20 cellular contexts compared by ENCODE assay signal in the genomic region with DNA sequence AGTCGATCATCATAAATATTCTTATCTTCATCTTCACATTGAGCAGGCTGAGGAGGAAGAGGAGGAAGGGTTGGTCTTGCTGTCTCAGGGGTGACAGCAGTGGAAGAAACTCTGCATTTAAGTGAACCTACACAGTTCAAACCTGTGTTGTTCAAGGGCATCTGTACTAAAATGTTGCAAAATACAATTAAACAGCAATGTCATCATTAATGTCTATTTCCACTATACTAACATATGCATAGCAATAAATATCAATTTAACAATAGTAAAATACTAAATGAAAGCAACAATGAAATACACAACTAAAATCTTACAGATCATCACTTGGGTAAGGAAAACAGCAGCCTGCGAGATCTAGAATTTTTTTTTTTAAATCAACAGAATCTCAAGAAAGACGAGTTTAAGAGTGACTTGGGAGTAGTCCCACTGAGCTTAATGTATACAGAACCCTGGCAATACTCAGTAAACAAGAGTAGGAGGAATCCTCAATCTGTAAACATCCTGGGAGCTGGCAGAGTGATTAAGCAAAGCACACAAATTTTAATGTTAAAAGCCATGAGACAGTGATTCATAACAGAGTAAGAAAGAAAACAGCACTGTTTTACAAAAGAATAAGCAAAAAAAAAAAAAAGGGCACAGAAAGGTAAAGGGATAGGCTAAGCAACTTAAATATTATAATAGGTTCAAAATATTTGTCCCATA. TPM values are rescaled to one million over a fixed set of nuclear protein-coding genes. Genes with fewer than 3 reads are reported as not detected.
DNase-seq lines count a peak whose midpoint lies in the region; ATAC-seq and TF ChIP-seq lines count a peak whose summit lies in the region.
"Had no signal": no experiment of that assay in that cellular context is flagged by ENCODE, and none has a peak within 500 bp of the region (broad histone marks: within the 10 kb centered on the region; RNA-seq: fewer than 3 reads in every experiment).

No MANE protein-coding gene starts in this region.

- H3K4me2 ChIP-seq in smooth muscle cell, result peak overlapping the region; percentile 55

- H3K79me2 ChIP-seq in smooth muscle cell (ENCODE audit: low read depth), result peaks cover 51% of the 10 kb centered on the region

- whole genome bisulfite sequencing in smooth muscle cell (ENCODE audit: low lambda C conversion rate), result 54% methylated on average over 3 of the region's 3 CpGs

- H2AFZ ChIP-seq in smooth muscle cell (ENCODE audit: low read depth), result no peak overlapping the region

- H3K4me1 ChIP-seq in SJSA1 (replicated peaks) (peaks cover 18% of the 10 kb centered on the region), smooth muscle cell (ENCODE audit: low read depth) (peaks cover 6% of the 10 kb centered on the region)
- H3K4me1 ChIP-seq: ascending aorta, upper lobe of right lung had no signal

- POLR2A ChIA-PET in activated CD4-positive, alpha-beta T cell treated with anti-CD3 and anti-CD28 coated beads, Interleukin-2, amount 10 ng/mL, durations not matched to agents 7 days and 5 days (lab: Charles Lee), result no interaction called here

- H3K27ac Mint-ChIP-seq in activated CD4-positive, alpha-beta T cell treated with anti-CD3 and anti-CD28 coated beads, Interleukin-2, amount 10 ng/mL, durations not matched to agents 7 days and 5 days, result peak overlapping the region; percentile 59
- H3K27ac Mint-ChIP-seq in natural killer cell treated with Interleukin-12 subunit alpha and Interleukin-12 subunit beta and Interleukin-15 and Interleukin-18, amount 100 ng/mL, for 72 hours, result no peak overlapping the region
- H3K27ac Mint-ChIP-seq: activated naive CD4-positive, alpha-beta T cell treated with anti-CD3 and anti-CD28 coated beads, Interleukin-2, amount 10 ng/mL, durations not matched to agents 7 days and 5 days; T-helper 1 cell treated with Interleukin-12 subunit alpha and Interleukin-12 subunit beta and Interleukin-4 antibody, amounts not matched to agents 30 μg/mL and 1 μg/mL, for 36 hours had no signal

- H3K36me3 Mint-ChIP-seq in activated CD4-positive, alpha-beta T cell treated with anti-CD3 and anti-CD28 coated beads, Interleukin-2, amount 10 ng/mL, durations not matched to agents 7 days and 5 days (ENCODE audit: low read depth), result no peaks in the 10 kb centered on the region
- H3K36me3 Mint-ChIP-seq in natural killer cell treated with Interleukin-12 subunit alpha and Interleukin-12 subunit beta and Interleukin-15 and Interleukin-18, amount 100 ng/mL, for 72 hours, result no peaks in the 10 kb centered on the region
- H3K36me3 Mint-ChIP-seq: activated naive CD4-positive, alpha-beta T cell treated with anti-CD3 and anti-CD28 coated beads, Interleukin-2, amount 10 ng/mL, durations not matched to agents 7 days and 5 days had no signal

- DNase-seq in activated CD4-positive, alpha-beta T cell treated with anti-CD3 and anti-CD28 coated beads, Interleukin-2, amount 10 ng/mL, durations not matched to agents 7 days and 5 days, result no peak
- DNase-seq in activated CD4-positive, alpha-beta T cell treated with anti-CD3 and anti-CD28 coated beads, Interleukin-2, amount 50 U/mL, for 48 hours, result no peak
- DNase-seq in SJSA1 (ENCODE audit: low read depth in 1 of 2, low spot score in 2 of 2) (peak in 1 of 2 experiments; percentile 53), fibroblast of gingiva (ENCODE audit: low read depth) (peak; percentile 16), smooth muscle cell (lab: John Stamatoyannopoulos, UW; ENCODE audit: unreplicated experiment) (no peak), inferior parietal cortex (ENCODE audit: extremely low spot score) (no peak), NCI-H526 (lab: John Stamatoyannopoulos, UW) (no peak)
- DNase-seq in natural killer cell treated with Interleukin-12 subunit alpha and Interleukin-12 subunit beta and Interleukin-15 and Interleukin-18, amount 100 ng/mL, for 72 hours (ENCODE audit: low spot score), result no peak
- DNase-seq: activated naive CD4-positive, alpha-beta T cell treated with anti-CD3 and anti-CD28 coated beads, Interleukin-2, amount 10 ng/mL, durations not matched to agents 7 days and 5 days; activated T-cell treated with anti-CD3 and anti-CD28 coated beads, Interleukin-2, amount 50 U/mL, for 4 hours; left colon; NCI-H1092; NCI-H524; SIG-M5; upper lobe of right lung; WERI-Rb-1 had no signal

- H3K9me3 ChIP-seq in SJSA1 (replicated peaks), result no peaks in the 10 kb centered on the region
- H3K9me3 ChIP-seq in smooth muscle cell (replicated peaks; ENCODE audit: low read depth), result no peaks in the 10 kb centered on the region
- H3K9me3 ChIP-seq: ascending aorta, gastroesophageal sphincter, upper lobe of right lung had no signal

- H3K4me3 Mint-ChIP-seq in activated CD4-positive, alpha-beta T cell treated with anti-CD3 and anti-CD28 coated beads, Interleukin-2, amount 10 ng/mL, durations not matched to agents 7 days and 5 days, result no peak overlapping the region
- no peak overlapping the region for H3K4me3 Mint-ChIP-seq in natural killer cell treated with Interleukin-12 subunit alpha and Interleukin-12 subunit beta and Interleukin-15 and Interleukin-18, amount 100 ng/mL, for 72 hours
- H3K4me3 Mint-ChIP-seq: activated naive CD4-positive, alpha-beta T cell treated with anti-CD3 and anti-CD28 coated beads, Interleukin-2, amount 10 ng/mL, durations not matched to agents 7 days and 5 days; activated T-cell treated with anti-CD3 and anti-CD28 coated beads, Interleukin-2, amount 50 U/mL, for 4 hours; neural crest cell; T-helper 1 cell treated with Interleukin-12 subunit alpha and Interleukin-12 subunit beta and Interleukin-4 antibody, amounts not matched to agents 30 μg/mL and 1 μg/mL, for 36 hours had no signal

- CTCF ChIA-PET in activated CD4-positive, alpha-beta T cell treated with anti-CD3 and anti-CD28 coated beads, Interleukin-2, amount 10 ng/mL, durations not matched to agents 7 days and 5 days (lab: Charles Lee), result interaction anchor here (1.0 kb wide), 1 partner anchor 23 kb away, joined by 3 read pairs; no protein-coding TSS in a partner anchor

- no peaks in the 10 kb centered on the region for H3K9me3 Mint-ChIP-seq in activated CD4-positive, alpha-beta T cell treated with anti-CD3 and anti-CD28 coated beads, Interleukin-2, amount 10 ng/mL, durations not matched to agents 7 days and 5 days
- no peaks in the 10 kb centered on the region for H3K9me3 Mint-ChIP-seq in natural killer cell treated with Interleukin-12 subunit alpha and Interleukin-12 subunit beta and Interleukin-15 and Interleukin-18, amount 100 ng/mL, for 72 hours
- H3K9me3 Mint-ChIP-seq: activated naive CD4-positive, alpha-beta T cell treated with anti-CD3 and anti-CD28 coated beads, Interleukin-2, amount 10 ng/mL, durations not matched to agents 7 days and 5 days; activated T-cell treated with anti-CD3 and anti-CD28 coated beads, Interleukin-2, amount 50 U/mL, for 4 hours; neural crest cell; T-helper 1 cell treated with Interleukin-12 subunit alpha and Interleukin-12 subunit beta and Interleukin-4 antibody, amounts not matched to agents 30 μg/mL and 1 μg/mL, for 36 hours had no signal

- TF ChIP-seq CTCF in smooth muscle cell (IDR thresholded peaks at IDR 0.05; ENCODE audit: borderline replicate concordance, insufficient read depth, poor library complexity, severe bottlenecking), result no peak

- H3K4me3 ChIP-seq in SJSA1 (no peak overlapping the region), smooth muscle cell (no peak overlapping the region)
- H3K4me3 ChIP-seq: ascending aorta, gastroesophageal sphincter, upper lobe of right lung had no signal

- H3K36me3 ChIP-seq in SJSA1 (no peaks in the 10 kb centered on the region), smooth muscle cell (ENCODE audit: low read depth) (no peaks in the 10 kb centered on the region)
- H3K36me3 ChIP-seq: ascending aorta, gastroesophageal sphincter, upper lobe of right lung, WERI-Rb-1 had no signal

- ATAC-seq in natural killer cell treated with Interleukin-12 subunit alpha and Interleukin-12 subunit beta and Interleukin-15 and Interleukin-18, amount 100 ng/mL, for 72 hours, result no peak
- ATAC-seq: activated T-cell treated with anti-CD3 and anti-CD28 coated beads, Interleukin-2, amount 50 U/mL, for 4 hours; gastroesophageal sphincter; left colon; upper lobe of right lung had no signal

- H3K27me3 Mint-ChIP-seq in activated CD4-positive, alpha-beta T cell treated with anti-CD3 and anti-CD28 coated beads, Interleukin-2, amount 10 ng/mL, durations not matched to agents 7 days and 5 days, result peaks cover 11% of the 10 kb centered on the region
- peaks cover 13 to 17% of the 10 kb centered on the region in 2 donors for H3K27me3 Mint-ChIP-seq in natural killer cell treated with Interleukin-12 subunit alpha and Interleukin-12 subunit beta and Interleukin-15 and Interleukin-18, amount 100 ng/mL, for 72 hours

- H3K27me3 ChIP-seq in SJSA1 (replicated peaks), result no peaks in the 10 kb centered on the region
- no peaks in the 10 kb centered on the region for H3K27me3 ChIP-seq in smooth muscle cell (ENCODE audit: low read depth)
- H3K27me3 ChIP-seq: ascending aorta, gastroesophageal sphincter, upper lobe of right lung had no signal

- H3K4me1 Mint-ChIP-seq in activated CD4-positive, alpha-beta T cell treated with anti-CD3 and anti-CD28 coated beads, Interleukin-2, amount 10 ng/mL, durations not matched to agents 7 days and 5 days, result no peaks in the 10 kb centered on the region
- H3K4me1 Mint-ChIP-seq in natural killer cell treated with Interleukin-12 subunit alpha and Interleukin-12 subunit beta and Interleukin-15 and Interleukin-18, amount 100 ng/mL, for 72 hours (ENCODE audit: low read depth in 2 of 2), result no peaks in the 10 kb centered on the region
- H3K4me1 Mint-ChIP-seq: activated naive CD4-positive, alpha-beta T cell treated with anti-CD3 and anti-CD28 coated beads, Interleukin-2, amount 10 ng/mL, durations not matched to agents 7 days and 5 days had no signal

- H3K9ac ChIP-seq in smooth muscle cell (ENCODE audit: low read depth), result no peak overlapping the region

- H4K20me1 ChIP-seq in smooth muscle cell (ENCODE audit: low read depth), result peaks cover 54% of the 10 kb centered on the region

- H3K27ac ChIP-seq in SJSA1 (peak overlapping the region; percentile 26), smooth muscle cell (ENCODE audit: low read depth) (peak overlapping the region; percentile 59)
- H3K27ac ChIP-seq: ascending aorta, gastroesophageal sphincter, upper lobe of right lung, WERI-Rb-1 had no signal

- no peaks in the 10 kb centered on the region for H3F3A ChIP-seq in smooth muscle cell (ENCODE audit: low read depth)

RNA-seq across cellular contexts. Expression of gene HOMER1, which starts 10.0 kb away (rescaled TPM):
- total RNA-seq in activated CD4-positive, alpha-beta T cell treated with anti-CD3 and anti-CD28 coated beads, Interleukin-2, amount 10 ng/mL, durations not matched to agents 7 days and 5 days, result 1 to 10 TPM; 1.9 to 2.6 TPM
- total RNA-seq in SJSA1 (2014; rRNA removed; shearing (Covaris generic)), result 6.5 and 10.7 TPM in 2 replicates
- 12.7 and 14.9 TPM in 2 replicates for total RNA-seq in smooth muscle cell
- 4.4 and 7.2 TPM in 2 replicates for polyA plus RNA-seq in smooth muscle cell
- 1 to 10 TPM; 4.2 to 4.6 TPM for total RNA-seq in natural killer cell treated with Interleukin-12 subunit alpha and Interleukin-12 subunit beta and Interleukin-15 and Interleukin-18, amount 100 ng/mL, for 72 hours
